8 cellular contexts compared by ENCODE assay signal in the genomic region with DNA sequence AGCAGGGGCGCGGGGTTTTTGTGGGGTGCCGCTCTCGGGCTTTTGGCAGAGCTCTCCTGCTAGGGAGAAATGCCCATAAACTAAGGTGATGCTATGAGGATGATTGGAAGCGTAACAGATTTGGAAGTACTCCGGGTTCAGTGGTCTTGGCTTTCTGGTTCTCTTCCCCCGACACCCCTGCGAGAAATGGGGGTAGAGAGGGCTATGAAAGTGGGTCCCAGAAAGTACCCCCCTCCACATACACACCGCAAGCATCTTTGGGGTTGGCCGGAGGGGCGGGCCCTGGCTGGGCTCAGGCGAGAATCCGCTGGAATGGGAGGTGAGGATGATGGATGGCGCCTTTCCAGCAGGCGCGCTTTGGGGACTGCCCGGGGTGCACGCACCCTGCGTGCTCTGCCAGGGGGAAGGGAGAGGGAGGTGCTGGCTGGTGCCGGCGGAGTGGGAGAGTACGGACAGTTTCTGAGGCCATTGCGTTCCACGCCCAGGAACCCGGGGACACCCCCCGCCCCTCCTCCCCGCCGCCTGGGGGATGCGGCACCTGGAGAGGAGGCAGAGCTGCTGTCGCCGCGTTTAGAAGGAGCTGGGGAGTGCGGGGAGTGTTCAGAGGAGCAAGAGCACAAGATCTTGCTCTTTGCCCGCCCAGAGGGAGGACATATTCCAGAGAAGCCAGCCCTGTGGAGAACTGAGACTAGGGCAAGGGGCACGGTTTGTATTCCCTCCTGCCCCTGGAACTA. TPM values are rescaled to one million over a fixed set of nuclear protein-coding genes. Genes with fewer than 3 reads are reported as not detected.
DNase-seq lines count a peak whose midpoint lies in the region; ATAC-seq, FAIRE-seq and TF ChIP-seq lines count a peak whose summit lies in the region.

No MANE protein-coding gene starts in this region.

- no peak overlapping the region for H4K91ac ChIP-seq in H9 (ENCODE audit: insufficient read length, low read depth, low read length)

- TF ChIP-seq CTCF in H9 (conservative IDR thresholded peaks at IDR 0.05), result no peak
- no peak for TF ChIP-seq CTCF in activated CD8-positive, alpha-beta T cell treated with anti-CD3 and anti-CD28 coated beads for 36 hours (IDR thresholded peaks at IDR 0.05)
- TF ChIP-seq CTCF in fibroblast of pulmonary artery (IDR thresholded peaks at IDR 0.05; ENCODE audit: low read length, missing control alignments), result no peak
- no peak for TF ChIP-seq CTCF in nephron progenitor cell (IDR thresholded peaks at IDR 0.05)

- H3K27me3 ChIP-seq in H9 (ENCODE audit: insufficient read depth, low read length), result no peaks in the 10 kb centered on the region; the same call in 1 of the 2 replicates

- peak; percentile 61 for DNase-seq in H9
- DNase-seq in activated CD8-positive, alpha-beta T cell treated with anti-CD3 and anti-CD28 coated beads for 36 hours, result peak; percentile 56
- no peak for DNase-seq in fibroblast of pulmonary artery (ENCODE audit: low read depth)
- DNase-seq in nephron progenitor cell, result peak; percentile 74
- DNase-seq in urothelium cell line (ENCODE audit: low spot score), result peak; percentile 47
- DNase-seq in inferior parietal cortex (ENCODE audit: extremely low spot score), result no peak
- no peak for DNase-seq in HCEC 1CT

- H3K23ac ChIP-seq in H9 (ENCODE audit: insufficient read length, low read depth, low read length), result no peak overlapping the region

- H3K4me3 ChIP-seq in fibroblast of pulmonary artery (replicated peaks; ENCODE audit: low read depth, low read length), result peak overlapping the region; percentile 72

- no peak overlapping the region for H2AK5ac ChIP-seq in H9 (ENCODE audit: insufficient read length, low read length)

- no peak overlapping the region for H2BK5ac ChIP-seq in H9 (ENCODE audit: insufficient read length, low read length)

- H3K4me3 Mint-ChIP-seq in H9 (peak overlapping the region; percentile 80 to 96), nephron progenitor cell (peak overlapping the region; percentile 92)
- H3K4me3 Mint-ChIP-seq in activated CD8-positive, alpha-beta T cell treated with anti-CD3 and anti-CD28 coated beads for 36 hours, result peak overlapping the region; percentile 95

- ATAC-seq in activated CD8-positive, alpha-beta T cell treated with anti-CD3 and anti-CD28 coated beads for 36 hours, result no peak
- ATAC-seq in HG03571 (IDR thresholded peaks at IDR 0.05; ENCODE audit: unreplicated experiment), result no peak

- peaks cover 41 to 42% of the 10 kb centered on the region in 2 experiments for H3K4me1 Mint-ChIP-seq in H9
- peaks cover 49% of the 10 kb centered on the region for H3K4me1 Mint-ChIP-seq in activated CD8-positive, alpha-beta T cell treated with anti-CD3 and anti-CD28 coated beads for 36 hours (ENCODE audit: low read depth)
- peaks cover 70% of the 10 kb centered on the region for H3K4me1 Mint-ChIP-seq in nephron progenitor cell

- H3K23me2 ChIP-seq in H9 (ENCODE audit: insufficient read length, low read depth, low read length, poor library complexity, severe bottlenecking), result peaks cover 26% of the 10 kb centered on the region

- no CpG with 5 or more reads among the region's 35 CpGs for WGBS in H9 (ENCODE audit: extremely low coverage, insufficient read length, low lambda C conversion rate)

- H3K56ac ChIP-seq in H9 (ENCODE audit: insufficient read length, low read depth, low read length), result no peak overlapping the region

- H2BK15ac ChIP-seq in H9 (ENCODE audit: low read depth, low read length), result no peak overlapping the region

- intact Hi-C loops in activated CD8-positive, alpha-beta T cell treated with anti-CD3 and anti-CD28 coated beads for 36 hours (cut with micrococcal nuclease), result loop anchor here (5.0 kb wide), 1 partner anchor 130 kb away; no protein-coding TSS in a partner anchor

- CTCF ChIA-PET in activated CD8-positive, alpha-beta T cell treated with anti-CD3 and anti-CD28 coated beads for 36 hours (lab: Charles Lee), result no interaction called here

- H3K27ac Mint-ChIP-seq in H9 (no peak overlapping the region), nephron progenitor cell (peak overlapping the region; percentile 83)
- no peak overlapping the region for H3K27ac Mint-ChIP-seq in activated CD8-positive, alpha-beta T cell treated with anti-CD3 and anti-CD28 coated beads for 36 hours

- H2AFZ ChIP-seq in H9 (ENCODE audit: low read length), result no peak overlapping the region

- no peaks in the 10 kb centered on the region for H3K9me3 ChIP-seq in H9 (ENCODE audit: control insufficient read depth, low read depth, low read length)

- H2BK120ac ChIP-seq in H9 (ENCODE audit: low read depth, low read length, poor library complexity, severe bottlenecking), result no peak overlapping the region

- H3K27me3 Mint-ChIP-seq in H9 (ENCODE audit: low read depth) (peaks cover 43% of the 10 kb centered on the region), nephron progenitor cell (ENCODE audit: low read depth, poor library complexity) (no peaks in the 10 kb centered on the region)
- H3K27me3 Mint-ChIP-seq in activated CD8-positive, alpha-beta T cell treated with anti-CD3 and anti-CD28 coated beads for 36 hours, result no peaks in the 10 kb centered on the region

- no peak overlapping the region for H2BK20ac ChIP-seq in H9 (ENCODE audit: low read depth, low read length, poor library complexity, severe bottlenecking)

- H3K36me3 Mint-ChIP-seq in H9 (ENCODE audit: insufficient read depth in 1 of 3, low read depth in 3 of 3) (peaks cover 0 to 2% (median 0%) of the 10 kb centered on the region in 3 experiments; a peak in 1 of 7 replicates), nephron progenitor cell (ENCODE audit: low read depth) (peaks cover 5% of the 10 kb centered on the region)
- H3K36me3 Mint-ChIP-seq in activated CD8-positive, alpha-beta T cell treated with anti-CD3 and anti-CD28 coated beads for 36 hours (ENCODE audit: low read depth), result no peaks in the 10 kb centered on the region

- no peak for FAIRE-seq in urothelium cell line (lab: Jason Lieb, UNC)

- H3K4me2 ChIP-seq in H9 (ENCODE audit: insufficient read depth, insufficient read length, low read length), result peak overlapping the region; percentile 99

- H4K20me1 ChIP-seq in H9 (ENCODE audit: control insufficient read depth, insufficient read depth, insufficient read length), result no peaks in the 10 kb centered on the region

- peaks cover 2% of the 10 kb centered on the region for H3K79me1 ChIP-seq in H9 (ENCODE audit: insufficient read depth, low read depth, low read length, poor library complexity, severe bottlenecking)

- no peak overlapping the region for H3K27ac ChIP-seq in H9 (ENCODE audit: insufficient read length, low read depth, low read length)

- peaks cover 11% of the 10 kb centered on the region; the same call in 1 of the 2 replicates for H3K4me1 ChIP-seq in H9 (ENCODE audit: insufficient read depth, low read length)

- no peak overlapping the region for H3T11ph ChIP-seq in H9 (ENCODE audit: low read length)

- no peak overlapping the region for H3K18ac ChIP-seq in H9 (ENCODE audit: insufficient read length, low read depth, low read length)

- H2BK12ac ChIP-seq in H9 (ENCODE audit: insufficient read length, low read depth, low read length), result no peak overlapping the region

- H3K14ac ChIP-seq in H9 (ENCODE audit: insufficient read depth, low read length), result no peak overlapping the region

- H3K9ac ChIP-seq in H9 (ENCODE audit: extremely low read depth, insufficient read length, low read length), result peak overlapping the region; percentile 48

- H3K79me2 ChIP-seq in H9 (ENCODE audit: insufficient read depth, low read length), result peaks cover 10% of the 10 kb centered on the region; the same call in 1 of the 2 replicates

- H3K9me3 Mint-ChIP-seq in H9 (no peaks in the 10 kb centered on the region), nephron progenitor cell (no peaks in the 10 kb centered on the region)
- H3K9me3 Mint-ChIP-seq in activated CD8-positive, alpha-beta T cell treated with anti-CD3 and anti-CD28 coated beads for 36 hours, result no peaks in the 10 kb centered on the region

- H4K5ac ChIP-seq in H9 (ENCODE audit: insufficient read length, low read depth, low read length), result no peak overlapping the region

- no peak overlapping the region for H4K8ac ChIP-seq in H9 (replicated peaks; ENCODE audit: insufficient read length, low read depth, low read length)

- H3K4ac ChIP-seq in H9 (ENCODE audit: low read depth, low read length), result no peak overlapping the region

- POLR2A ChIA-PET in activated CD8-positive, alpha-beta T cell treated with anti-CD3 and anti-CD28 coated beads for 36 hours (lab: Charles Lee), result interaction anchor here (0.6 to 1.6 kb wide), 3 partner anchors 24 to 118 kb away, joined by 3 to 4 read pairs (median 3); no protein-coding TSS in a partner anchor

RNA-seq across cellular contexts. Expression of a gene that starts 1.9 kb away (rescaled TPM):
- total RNA-seq in H9 (2021), result 6.3 and 7.5 TPM in 2 replicates
- total RNA-seq in activated CD8-positive, alpha-beta T cell treated with anti-CD3 and anti-CD28 coated beads for 36 hours, result 1 to 10 TPM; 4.7 to 5.2 TPM

Comparison
In these comparisons a context has a peak if more than half of its experiments do, and no peak if none do; other contexts are left out.
1. DNase-seq: peak in H9 (single experiment), activated CD8-positive, alpha-beta T cell treated with anti-CD3 and anti-CD28 coated beads for 36 hours (single experiment), nephron progenitor cell (single experiment) and urothelium cell line (single experiment); none in fibroblast of pulmonary artery (single experiment), inferior parietal cortex (single experiment) and HCEC 1CT (single experiment).
2. Peak in every context shown above with its lines, with median percentiles within 50 percentile points of each other: H3K4me3 Mint-ChIP-seq.